ENCODE assay signal across 8 cellular contexts in genomic region chr2:121794233-121794632, GRCh38.
"Had no signal": no experiment of that assay in that cellular context is flagged by ENCODE, and none has a peak within 500 bp of the region (broad histone marks: within the 10 kb centered on the region; RNA-seq: fewer than 3 reads in every experiment).

No MANE protein-coding gene starts in this region.

- H3K27ac Mint-ChIP-seq: GM23338, H9, HFFc6 had no signal

- FAIRE-seq: K562 had no signal

- H3K4me2 ChIP-seq: GM23338 had no signal

- H3K4me3 Mint-ChIP-seq: GM23338, H9, HFFc6 had no signal

- DNase-seq: H9, HCEC 1CT, HFFc6, IMR-90, KG1 had no signal

- H2AFZ ChIP-seq: GM23338 had no signal

- H3K9me3 Mint-ChIP-seq: GM23338, H9, HFFc6 had no signal

- H3K27ac ChIP-seq: HL-60 had no signal

- H3K4me3 ChIP-seq: GM23338, K562 had no signal
